2 cellular contexts compared by ENCODE assay signal in genomic region chr3:195853930-195854478, GRCh38.
TF ChIP-seq lines count a peak whose summit lies in the region.

No MANE protein-coding gene starts in this region.

TF ChIP-seq in K562, 482 proteins besides CTCF, POLR2A, EP300 and RAD21 (continues in another document):
- TF ChIP-seq NFIX (CRISPR knock-in tag; IDR thresholded peaks at IDR 0.05; ENCODE audit: low read depth), result no peak
- TF ChIP-seq CEBPB (tag; IDR thresholded peaks at IDR 0.05), result 0 out of 2 replicates have a peak, but pooled peaks have one; percentile 37
- peak in 1 of 2 experiments; percentile 23; a peak in 1 of 4 replicates for TF ChIP-seq HDAC1 (IDR thresholded peaks at IDR 0.05)
- 0 out of 2 replicates have a peak, but pooled peaks have one; percentile 17 for TF ChIP-seq MTA3 (IDR thresholded peaks at IDR 0.05; ENCODE audit: borderline replicate concordance)
- TF ChIP-seq SMARCA4 (IDR thresholded peaks at IDR 0.05), result 0 out of 2 replicates have a peak, but pooled peaks have one; percentile 31
- TF ChIP-seq ZNF780A (CRISPR knock-in tag; IDR thresholded peaks at IDR 0.05), result no peak
- TF ChIP-seq MNT (conservative IDR thresholded peaks at IDR 0.05), result no peak
- 0 out of 2 replicates have a peak, but pooled peaks have one; percentile 33 for TF ChIP-seq NBN (IDR thresholded peaks at IDR 0.05; ENCODE audit: low read depth)
- no peak for TF ChIP-seq ATF1 (CRISPR knock-in tag; IDR thresholded peaks at IDR 0.05)
- 0 out of 2 replicates have a peak, but pooled peaks have one; percentile 21 for TF ChIP-seq ATF1 (tag; IDR thresholded peaks at IDR 0.05)
- no peak for TF ChIP-seq HSF4 (CRISPR knock-in tag; IDR thresholded peaks at IDR 0.05; ENCODE audit: borderline replicate concordance)
- TF ChIP-seq ARID2 (IDR thresholded peaks at IDR 0.05), result no peak
- no peak for TF ChIP-seq RFX1 (IDR thresholded peaks at IDR 0.05)
- peak; percentile 57; the same call in 1 of the 2 replicates for TF ChIP-seq LEF1 (IDR thresholded peaks at IDR 0.05)
- no peak for TF ChIP-seq MCM5 (IDR thresholded peaks at IDR 0.05; ENCODE audit: low read depth)
- peak; percentile 38 for TF ChIP-seq DPF2 (IDR thresholded peaks at IDR 0.05)
- peak; percentile 58; the same call in 1 of the 2 replicates for TF ChIP-seq THRA (IDR thresholded peaks at IDR 0.05)
- TF ChIP-seq ESRRA (IDR thresholded peaks at IDR 0.05; ENCODE audit: borderline replicate concordance, low read depth), result 0 out of 2 replicates have a peak, but pooled peaks have one; percentile 8
- no peak for TF ChIP-seq HNRNPK (IDR thresholded peaks at IDR 0.05; ENCODE audit: low read depth, low read length, poor library complexity, severe bottlenecking)
- peak; percentile 25 for TF ChIP-seq RBBP5 (IDR thresholded peaks at IDR 0.05; ENCODE audit: borderline replicate concordance, insufficient read depth, low read length, poor library complexity, severe bottlenecking)
- TF ChIP-seq ZNF639 (CRISPR knock-in tag; conservative IDR thresholded peaks at IDR 0.05 in 1 of 2, IDR thresholded peaks at IDR 0.05 in 1 of 2), result 0 out of 4 replicates have a peak, but pooled peaks of 1 of the 2 experiments have one; percentile 13
- 0 out of 2 replicates have a peak, but pooled peaks have one; percentile 16 for TF ChIP-seq CXXC5 (CRISPR knock-in tag; IDR thresholded peaks at IDR 0.05)
- TF ChIP-seq PBX2 (CRISPR knock-in tag; IDR thresholded peaks at IDR 0.05; ENCODE audit: low read depth), result no peak
- TF ChIP-seq PBX2 (tag; conservative IDR thresholded peaks at IDR 0.05; ENCODE audit: low read depth), result no peak
- TF ChIP-seq FOXK1 (CRISPR knock-in tag; IDR thresholded peaks at IDR 0.05; ENCODE audit: borderline replicate concordance), result 0 out of 2 replicates have a peak, but pooled peaks have one; percentile 49
- TF ChIP-seq TFAP4 (CRISPR knock-in tag; IDR thresholded peaks at IDR 0.05; ENCODE audit: borderline replicate concordance), result peak; percentile 28; the same call in 1 of the 2 replicates

TF ChIP-seq in GM12891, 5 proteins besides CTCF, POLR2A, EP300 and RAD21:
- TF ChIP-seq POU2F2 (IDR thresholded peaks at IDR 0.05; ENCODE audit: low read depth, low read length) (no peak), SPI1 (IDR thresholded peaks at IDR 0.05; ENCODE audit: low read depth, low read length) (no peak), POLR2AphosphoS5 (IDR thresholded peaks at IDR 0.05; ENCODE audit: low read depth, low read length) (no peak), TAF1 (IDR thresholded peaks at IDR 0.05; ENCODE audit: low read depth, low read length) (no peak), PAX5 (IDR thresholded peaks at IDR 0.05; ENCODE audit: insufficient read depth, low read length, severe bottlenecking) (no peak)
